In the genomic region with DNA sequence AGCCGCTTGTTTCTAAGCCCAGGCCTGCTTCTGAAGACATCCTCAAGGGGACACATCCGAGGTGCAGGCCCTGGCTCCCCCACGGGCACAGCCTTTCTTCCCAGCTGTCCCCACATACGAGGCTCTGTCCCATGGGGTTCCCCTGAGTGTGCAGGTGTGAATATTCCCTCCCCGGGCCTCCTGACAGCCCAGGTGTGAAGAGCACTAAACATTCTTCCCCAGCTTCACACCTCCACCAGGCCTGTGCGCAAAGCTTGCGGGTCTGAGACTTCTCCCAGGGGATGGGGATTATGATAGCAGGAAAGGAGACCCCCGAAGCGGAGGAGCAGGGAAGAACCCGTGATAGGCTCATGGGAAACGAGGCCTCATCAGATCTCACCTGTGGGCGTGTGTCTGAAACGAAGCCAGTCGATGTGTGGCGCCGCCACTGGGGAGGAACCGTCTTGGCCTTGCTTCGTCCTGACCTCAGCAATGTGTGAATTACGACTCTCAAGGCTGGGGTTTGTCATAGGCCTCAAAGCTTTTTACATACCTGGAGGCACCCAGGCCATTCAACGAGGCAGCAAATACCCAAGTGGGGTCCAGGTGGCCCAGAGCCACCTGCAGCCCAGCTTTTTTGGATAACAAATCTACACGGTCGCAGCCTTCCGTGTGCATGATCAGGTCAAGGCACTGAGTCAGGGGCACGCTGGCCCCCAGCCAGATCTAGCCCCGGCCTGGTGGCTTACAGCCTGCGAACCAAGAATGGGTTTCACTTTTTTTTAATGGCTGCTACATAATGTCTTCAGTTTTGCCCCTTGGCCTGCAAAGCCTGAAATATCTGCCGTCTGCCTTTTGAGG, we compare ENCODE assay signal across 18 cellular contexts.
A peak's percentile ranks its signal among the peaks of the same experiment; 100 is the strongest.
DNase-seq lines count a peak whose midpoint lies in the region; TF ChIP-seq lines count a peak whose summit lies in the region.
"Had no signal": no experiment of that assay in that cellular context is flagged by ENCODE, and none has a peak within 500 bp of the region (broad histone marks: within the 10 kb centered on the region; RNA-seq: fewer than 3 reads in every experiment).

No MANE protein-coding gene starts in this region.

- peaks cover 67% of the 10 kb centered on the region for H3K36me3 Mint-ChIP-seq in endodermal cell (ENCODE audit: low read depth)
- peaks cover 29% of the 10 kb centered on the region for H3K36me3 Mint-ChIP-seq in mesothelial cell of epicardium
- H3K36me3 Mint-ChIP-seq: natural killer cell had no signal

- H3K9ac ChIP-seq in endodermal cell (ENCODE audit: extremely low read depth, low read length, poor library complexity, severe bottlenecking) = no peak overlapping the region

- POLR2A ChIA-PET in RWPE1 (lab: Yijun Ruan, JAX; ENCODE audit: low non-redundant PET) = no interaction called here

- H3K4me1 ChIP-seq in endodermal cell (ENCODE audit: control insufficient read depth, insufficient read depth, low read length) (no peaks in the 10 kb centered on the region), vagina (peaks cover 9% of the 10 kb centered on the region)
- H3K4me1 ChIP-seq: testis had no signal

- H3K4me3 Mint-ChIP-seq in endodermal cell = no peak overlapping the region
- H3K4me3 Mint-ChIP-seq in mesothelial cell of epicardium = no peak overlapping the region
- H3K4me3 Mint-ChIP-seq: activated CD8-positive, alpha-beta T cell treated with anti-CD3 and anti-CD28 coated beads, Interleukin-2, amount 10 ng/mL, durations not matched to agents 7 days and 5 days; CD4-positive, alpha-beta memory T cell; natural killer cell had no signal

- WGBS in endodermal cell (ENCODE audit: insufficient coverage in 1 of 2, insufficient read length in 1 of 2), 2 experiments = 90 to 93% methylated on average over 22 to 27 of the region's 27 CpGs

- H3K27ac Mint-ChIP-seq in endodermal cell (peak overlapping the region; percentile 72), mesothelial cell of epicardium (peak overlapping the region; percentile 16)
- H3K27ac Mint-ChIP-seq: natural killer cell had no signal

- H3K27me3 ChIP-seq in endodermal cell (ENCODE audit: control insufficient read depth, insufficient read depth, low read length, poor library complexity, severe bottlenecking) (no peaks in the 10 kb centered on the region), vagina (no peaks in the 10 kb centered on the region)
- H3K27me3 ChIP-seq: testis had no signal

- H3K27ac ChIP-seq in RWPE1 (peak overlapping the region; percentile 63), endodermal cell (ENCODE audit: low read depth, low read length) (peak overlapping the region; percentile 24), vagina (peak overlapping the region; percentile 18)
- H3K27ac ChIP-seq: testis had no signal

- H3K4me3 ChIP-seq in endodermal cell (ENCODE audit: low read length) = no peak overlapping the region
- H3K4me3 ChIP-seq in vagina = no peak overlapping the region
- H3K4me3 ChIP-seq: testis had no signal

- TF ChIP-seq POLR2A in vagina (IDR thresholded peaks at IDR 0.05) = no peak

- in situ Hi-C loops in KBM-7 (cut with MboI; ENCODE audit: low pct_unique_long_range_greater_than_20kb, low sequenced_read_pairs) = loop anchor here (25.0 kb wide), 1 partner anchor 580 kb away; no protein-coding TSS in a partner anchor

- peaks cover 3% of the 10 kb centered on the region for H3K4me1 Mint-ChIP-seq in endodermal cell
- H3K4me1 Mint-ChIP-seq in mesothelial cell of epicardium = no peaks in the 10 kb centered on the region

- H3K27me3 Mint-ChIP-seq in endodermal cell (ENCODE audit: insufficient read depth) (no peaks in the 10 kb centered on the region), mesothelial cell of epicardium (ENCODE audit: low read depth) (no peaks in the 10 kb centered on the region)
- H3K27me3 Mint-ChIP-seq: CD4-positive, alpha-beta memory T cell had no signal

- H3K9me3 Mint-ChIP-seq in endodermal cell (no peaks in the 10 kb centered on the region), mesothelial cell of epicardium (no peaks in the 10 kb centered on the region)
- H3K9me3 Mint-ChIP-seq: CD4-positive, alpha-beta memory T cell; natural killer cell had no signal

- H3K9me3 ChIP-seq in endodermal cell (ENCODE audit: control insufficient read depth, low read length) (no peaks in the 10 kb centered on the region), vagina (no peaks in the 10 kb centered on the region)
- H3K9me3 ChIP-seq: testis had no signal

- CTCF ChIA-PET in RWPE1 (lab: Yijun Ruan, JAX) = interaction anchor here (0.6 kb wide), 1 partner anchor 231 kb away, joined by 4 read pairs; no protein-coding TSS in a partner anchor

- TF ChIP-seq CTCF in RWPE1 (conservative IDR thresholded peaks at IDR 0.05; ENCODE audit: low read depth) (no peak), endodermal cell (conservative IDR thresholded peaks at IDR 0.05) (no peak), mesothelial cell of epicardium (IDR thresholded peaks at IDR 0.05; ENCODE audit: unreplicated experiment) (no peak), vagina (IDR thresholded peaks at IDR 0.05) (no peak)

- DNase-seq in RWPE1 (ENCODE audit: low spot score) = no peak
- DNase-seq in endodermal cell = no peak
- no peak for DNase-seq in mesothelial cell of epicardium (ENCODE audit: low spot score in 2 of 2, unreplicated experiment in 2 of 2)
- DNase-seq in vagina (ENCODE audit: extremely low spot score in 2 of 2) = no peak
- no peak for DNase-seq in glomerular visceral epithelial cell (ENCODE audit: extremely low spot score)
- no peak for DNase-seq in stimulated activated CD4-positive, alpha-beta T cell treated with anti-CD3 and anti-CD28 coated beads, Interleukin-2, amount 100 ng/mL, for 48 hours
- DNase-seq in KBM-7 = no peak
- DNase-seq: activated CD4-positive, CD25-positive, alpha-beta regulatory T cell treated with anti-CD3 and anti-CD28 coated beads, Interleukin-2, amount 50 U/mL, for 72 hours; activated CD8-positive, alpha-beta T cell treated with anti-CD3 and anti-CD28 coated beads, Interleukin-2, amount 10 ng/mL, durations not matched to agents 7 days and 5 days; activated naive CD4-positive, alpha-beta T cell; CD4-positive, alpha-beta memory T cell; H7; KG1; MV-4-11; natural killer cell; NCI-H2171; NCI-H526; testis had no signal

- intact Hi-C loops in vagina (cut with DNase I) = loop anchor here (5.0 to 10.0 kb wide), 2 partner anchors 215 to 298 kb away; a partner anchor contains a TSS

- H3K36me3 ChIP-seq in endodermal cell (ENCODE audit: control insufficient read depth, insufficient read depth, low read length) = peaks cover 85% of the 10 kb centered on the region
- H3K36me3 ChIP-seq in vagina = peaks cover 0 to 8% of the 10 kb centered on the region in 2 donors
